ENCODE assay signal across 9 cellular contexts in the genomic region with DNA sequence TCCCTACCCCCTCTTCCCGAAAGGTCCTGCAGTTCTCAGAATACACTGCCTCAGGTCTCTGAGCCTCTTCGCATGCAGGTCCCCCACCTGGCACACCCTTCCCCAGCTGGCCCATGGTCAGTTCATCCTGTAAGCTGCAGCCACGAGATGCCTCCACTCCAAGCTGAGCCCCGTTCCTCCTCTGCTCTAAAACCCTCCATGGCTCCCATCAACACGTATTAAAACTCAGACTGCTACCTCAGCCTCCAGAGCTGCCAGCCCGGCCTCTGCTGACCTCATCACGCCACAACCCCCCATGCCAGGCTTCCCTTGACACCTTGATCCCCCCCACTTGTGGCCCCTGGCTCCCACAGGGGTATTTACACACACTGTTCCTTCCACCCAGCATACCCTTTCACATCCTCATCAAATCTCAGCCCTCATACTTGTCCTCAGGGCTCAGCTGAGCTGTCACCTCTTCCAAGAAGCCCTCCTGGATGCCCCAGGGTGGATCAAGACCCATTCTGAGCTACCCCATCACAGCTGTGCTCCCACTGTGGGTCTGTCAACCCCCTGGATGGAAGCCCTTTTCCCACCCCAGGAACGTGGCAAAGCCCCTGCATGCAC. TPM values are rescaled to one million over a fixed set of nuclear protein-coding genes. Genes with fewer than 3 reads are reported as not detected.
DNase-seq lines count a peak whose midpoint lies in the region; ATAC-seq and TF ChIP-seq lines count a peak whose summit lies in the region.
"Had no signal": no experiment of that assay in that cellular context is flagged by ENCODE, and none has a peak within 500 bp of the region (broad histone marks: within the 10 kb centered on the region; RNA-seq: fewer than 3 reads in every experiment).

No MANE protein-coding gene starts in this region.

- H3K27ac ChIP-seq in HUES6 (ENCODE audit: low read depth, low read length) (no peak overlapping the region), mesenchymal stem cell (ENCODE audit: low read length, poor library complexity, severe bottlenecking) (no peak overlapping the region), stomach smooth muscle (ENCODE audit: low read length) (no peak overlapping the region)

- H3K9ac ChIP-seq in HUES6 (ENCODE audit: low read length) (no peak overlapping the region), mesenchymal stem cell (ENCODE audit: low read length) (peak overlapping the region; percentile 90), stomach smooth muscle (ENCODE audit: low read length in 2 of 2) (peak overlapping the region; percentile 74 to 81)

- no peaks in the 10 kb centered on the region for H3K36me3 ChIP-seq in HUES6 (ENCODE audit: control insufficient read depth, insufficient read depth, low read length)
- peaks cover 0 to 8% of the 10 kb centered on the region in 2 experiments for H3K36me3 ChIP-seq in mesenchymal stem cell (ENCODE audit: control insufficient read depth in 1 of 2, insufficient read depth in 2 of 2, low read depth in 1 of 2, low read length in 2 of 2)
- H3K36me3 ChIP-seq in stomach smooth muscle (ENCODE audit: control insufficient read depth in 2 of 2, insufficient read depth in 2 of 2, low read length in 2 of 2) = no peaks in the 10 kb centered on the region

- H3K4ac ChIP-seq in mesenchymal stem cell (ENCODE audit: low read depth in 1 of 2, low read length in 2 of 2) = no peak overlapping the region

- no peak overlapping the region for H2BK5ac ChIP-seq in mesenchymal stem cell (ENCODE audit: low read depth, low read length, poor library complexity, severe bottlenecking)

- H4K91ac ChIP-seq in mesenchymal stem cell (ENCODE audit: low read length) = no peak overlapping the region

- no peak overlapping the region for H3K23ac ChIP-seq in mesenchymal stem cell (ENCODE audit: low read length in 2 of 2)

- peaks cover 66% of the 10 kb centered on the region for H3K4me1 Mint-ChIP-seq in brain

- H2BK120ac ChIP-seq in mesenchymal stem cell (ENCODE audit: low read depth, low read length) = no peak overlapping the region

- H3K27ac Mint-ChIP-seq in brain = peak overlapping the region; percentile 63 to 90 (median 80)

- no peak overlapping the region for H2AK5ac ChIP-seq in mesenchymal stem cell (ENCODE audit: low read length, severe bottlenecking)

- H3K4me2 ChIP-seq in mesenchymal stem cell (ENCODE audit: low read length, poor library complexity, severe bottlenecking) = peak overlapping the region; percentile 93

- H2BK12ac ChIP-seq in mesenchymal stem cell (ENCODE audit: low read length in 2 of 2) = no peak overlapping the region

- H2BK15ac ChIP-seq in mesenchymal stem cell (ENCODE audit: low read depth, poor library complexity, severe bottlenecking) = no peak overlapping the region

- H3K4me3 Mint-ChIP-seq in brain = peak overlapping the region; percentile 80 to 86 (median 82)

- peaks cover 0 to 6% (median 0%) of the 10 kb centered on the region in 5 experiments for H3K9me3 Mint-ChIP-seq in brain

- H3K14ac ChIP-seq in mesenchymal stem cell (ENCODE audit: low read length in 2 of 2) = no peak overlapping the region

- peaks cover 51% of the 10 kb centered on the region for H3K79me1 ChIP-seq in mesenchymal stem cell (replicated peaks; ENCODE audit: low read length, poor library complexity, severe bottlenecking)

- H2AFZ ChIP-seq in mesenchymal stem cell (ENCODE audit: low read depth, low read length) = no peak overlapping the region

- no peak for TF ChIP-seq CTCF in brain (conservative IDR thresholded peaks at IDR 0.05)

- H3K4me3 ChIP-seq in HUES6 (ENCODE audit: low read depth, low read length) = peak overlapping the region; percentile 67; the same call in 1 of the 2 replicates
- H3K4me3 ChIP-seq in mesenchymal stem cell (ENCODE audit: insufficient read depth in 1 of 2, low read depth in 1 of 2, low read length in 2 of 2) = peak overlapping the region in 1 of 2 experiments; percentile 98
- peak overlapping the region; percentile 82 to 87 for H3K4me3 ChIP-seq in stomach smooth muscle (ENCODE audit: low read length in 2 of 2)

- no peaks in the 10 kb centered on the region for H3K27me3 Mint-ChIP-seq in brain

- H3K9me3 ChIP-seq in HUES6 (ENCODE audit: control insufficient read depth, insufficient read depth, low read depth, low read length) = no peaks in the 10 kb centered on the region
- no peaks in the 10 kb centered on the region for H3K9me3 ChIP-seq in mesenchymal stem cell (ENCODE audit: control insufficient read depth, low read length)
- no peaks in the 10 kb centered on the region for H3K9me3 ChIP-seq in stomach smooth muscle (ENCODE audit: control insufficient read depth in 2 of 2, low read length in 2 of 2)

- peaks cover 28% of the 10 kb centered on the region for H3K4me1 ChIP-seq in HUES6 (ENCODE audit: control insufficient read depth, insufficient read depth, low read length)
- H3K4me1 ChIP-seq in mesenchymal stem cell (ENCODE audit: control insufficient read depth, insufficient read depth, low read depth, low read length) = peaks cover 37% of the 10 kb centered on the region
- peaks cover 55% of the 10 kb centered on the region for H3K4me1 ChIP-seq in stomach smooth muscle (ENCODE audit: control insufficient read depth, insufficient read depth, low read length)

- H3K27me3 ChIP-seq in HUES6 (ENCODE audit: control insufficient read depth, insufficient read depth, low read length) (no peaks in the 10 kb centered on the region), mesenchymal stem cell (ENCODE audit: control insufficient read depth in 1 of 2, insufficient read depth in 1 of 2, low read length in 2 of 2) (peaks cover 0 to 6% of the 10 kb centered on the region in 2 experiments), stomach smooth muscle (ENCODE audit: control insufficient read depth in 1 of 2, insufficient read depth in 2 of 2, low read length in 2 of 2) (no peaks in the 10 kb centered on the region)

- 89% methylated on average over 8 of the region's 8 CpGs for WGBS in mesenchymal stem cell

- DNase-seq in mesenchymal stem cell = no peak
- DNase-seq in activated CD4-positive, alpha-beta T cell treated with anti-CD3 and anti-CD28 coated beads for 1 hour = no peak
- DNase-seq in DMS153 treated with DMSO at 0.1 percent for 48 hours (lab: John Stamatoyannopoulos, UW; ENCODE audit: unreplicated experiment) = no peak
- no peak for DNase-seq in cortex of kidney (lab: John Stamatoyannopoulos, UW)
- DNase-seq: NCI-H524 treated with DMSO at 0.1 percent for 48 hours had no signal

- peaks cover 15% of the 10 kb centered on the region for H3K36me3 Mint-ChIP-seq in brain

- H4K8ac ChIP-seq in mesenchymal stem cell (ENCODE audit: low read length) = no peak overlapping the region

- H3K18ac ChIP-seq in mesenchymal stem cell (ENCODE audit: low read depth in 1 of 2, low read length in 2 of 2) = no peak overlapping the region

- no peak for ATAC-seq in HG03095 (IDR thresholded peaks at IDR 0.05; ENCODE audit: unreplicated experiment)

RNA-seq across cellular contexts. Expression of gene PTPRS, which starts 48.9 kb away (rescaled TPM):
- polyA plus RNA-seq in brain (ENCODE audit: insufficient read depth, low read depth, low replicate concordance) = 52.5 TPM
- polyA plus RNA-seq in mesenchymal stem cell (2013, experiment 1 of 2) = 35.3 TPM
- 33.9 TPM for polyA plus RNA-seq in mesenchymal stem cell (2013, experiment 2 of 2)
